ENCODE assay signal across 23 cellular contexts in the genomic region with DNA sequence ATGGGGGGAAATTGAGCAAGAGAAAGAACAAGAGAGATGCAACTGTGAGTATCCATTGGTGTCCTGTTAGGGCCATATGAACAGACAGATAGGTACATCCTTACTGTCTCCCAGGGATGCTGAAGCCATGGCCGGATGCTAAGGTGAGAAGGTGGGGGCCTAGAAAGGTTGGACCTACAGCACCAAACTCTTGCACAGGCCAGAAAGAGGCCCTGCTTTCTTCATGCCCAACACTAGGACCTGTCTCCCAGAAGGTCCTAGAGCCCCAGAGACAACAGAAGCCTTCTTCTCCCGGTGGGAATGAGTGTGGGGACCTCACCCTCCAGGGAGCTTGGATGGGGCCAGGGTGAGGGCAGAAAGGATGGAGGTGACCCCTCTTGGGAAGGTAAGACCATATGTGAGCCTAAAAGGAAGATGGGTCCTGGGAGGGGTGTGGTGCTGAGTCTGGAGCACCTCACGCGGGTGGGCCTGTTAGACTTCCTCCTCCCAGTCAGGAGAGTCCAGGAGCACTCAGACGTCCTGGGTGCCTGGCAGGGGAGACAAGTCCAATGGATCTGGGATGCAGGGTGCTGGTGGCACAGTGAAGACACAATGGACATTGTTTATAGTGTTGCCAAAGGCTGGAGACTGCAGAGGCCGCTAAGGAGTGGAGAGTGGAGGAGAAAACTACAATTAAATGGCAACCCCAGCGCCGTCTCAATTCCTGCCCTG.
DNase-seq lines count a peak whose midpoint lies in the region; ATAC-seq, FAIRE-seq and TF ChIP-seq lines count a peak whose summit lies in the region.
"Had no signal": no experiment of that assay in that cellular context is flagged by ENCODE, and none has a peak within 500 bp of the region (broad histone marks: within the 10 kb centered on the region; RNA-seq: fewer than 3 reads in every experiment).

No MANE protein-coding gene starts in this region.

- no peak for FAIRE-seq in HepG2 (lab: Jason Lieb, UNC)

- CTCF ChIA-PET in HepG2 (lab: Yijun Ruan, JAX; ENCODE audit: low intra/inter-chr PET ratio, low total read pairs): no interaction called here

- no peak overlapping the region for H3K4me3 ChIP-seq in HepG2 (replicated peaks in 1 of 3; ENCODE audit: insufficient read depth in 1 of 3, low read depth in 2 of 3, low read length in 3 of 3)
- H3K4me3 ChIP-seq in right lobe of liver: no peak overlapping the region
- no peak overlapping the region for H3K4me3 ChIP-seq in neuronal stem cell (ENCODE audit: low read length in 2 of 2)
- no peak overlapping the region for H3K4me3 ChIP-seq in aorta (ENCODE audit: low read length in 2 of 2)
- H3K4me3 ChIP-seq: prostate gland, SK-N-MC, testis, uterus had no signal

- H4K8ac ChIP-seq in neuronal stem cell (ENCODE audit: low read depth, low read length): no peak overlapping the region

- no peak overlapping the region for H3K14ac ChIP-seq in neuronal stem cell (ENCODE audit: low read length)

- H3K27me3 ChIP-seq in HepG2 (ENCODE audit: control insufficient read depth in 1 of 2, insufficient read depth in 2 of 2, low read length in 2 of 2) (peaks cover 1 to 34% of the 10 kb centered on the region in 2 experiments; a peak in 3 of 5 replicates), right lobe of liver (no peaks in the 10 kb centered on the region), neuronal stem cell (ENCODE audit: control insufficient read depth in 3 of 3, insufficient read depth in 3 of 3, low read depth in 1 of 3, low read length in 3 of 3) (no peaks in the 10 kb centered on the region), aorta (ENCODE audit: control insufficient read depth in 1 of 2, insufficient read depth in 2 of 2, low read length in 1 of 2) (no peaks in the 10 kb centered on the region)
- H3K27me3 ChIP-seq: testis, uterus had no signal

- intact Hi-C loops in HepG2 (cut with micrococcal nuclease; ENCODE audit: unreplicated experiment) (no loop called here), right lobe of liver (cut with DNase I) (no loop called here), aorta (cut with DNase I) (loop anchor here in 1 of 2 donors (5.0 to 10.0 kb wide), 3 partner anchors 35 to 268 kb away; no protein-coding TSS in a partner anchor)

- H3K27ac Mint-ChIP-seq in brain: peak overlapping the region in 3 of 5 experiments; percentile 9 to 75 (median 10)
- H3K27ac Mint-ChIP-seq: activated CD4-positive, alpha-beta T cell treated with anti-CD3 and anti-CD28 coated beads, Interleukin-2, amount 10 ng/mL, durations not matched to agents 7 days and 5 days; T-helper 2 cell treated with Interferon-gamma antibody and Interleukin-4, amounts not matched to agents 5 μg/mL and 100 μg/mL, for 36 hours had no signal

- H3K27ac ChIP-seq in HepG2 (ENCODE audit: extremely low read length, insufficient read depth, low read length) (no peak overlapping the region), right lobe of liver (no peak overlapping the region), neuronal stem cell (replicated peaks; ENCODE audit: low read length) (no peak overlapping the region), aorta (ENCODE audit: low read depth in 1 of 2, low read length in 2 of 2) (no peak overlapping the region)
- H3K27ac ChIP-seq: epithelial cell of prostate, KMS-11, prostate gland, SK-N-MC, testis, uterus, WERI-Rb-1 had no signal

- H2BK15ac ChIP-seq in neuronal stem cell (ENCODE audit: low read length): no peak overlapping the region

- no peak overlapping the region for H2AFZ ChIP-seq in HepG2 (ENCODE audit: low read length)
- no peak overlapping the region for H2AFZ ChIP-seq in neuronal stem cell (ENCODE audit: low read length)

- H3K4me1 Mint-ChIP-seq in brain: peaks cover 35% of the 10 kb centered on the region
- H3K4me1 Mint-ChIP-seq: activated CD4-positive, alpha-beta T cell treated with anti-CD3 and anti-CD28 coated beads, Interleukin-2, amount 10 ng/mL, durations not matched to agents 7 days and 5 days had no signal

- POLR2A ChIA-PET in HepG2 (lab: Yijun Ruan, JAX): no interaction called here

- H3K9ac ChIP-seq in HepG2 (ENCODE audit: insufficient read depth, low read depth, low read length) (no peak overlapping the region), neuronal stem cell (ENCODE audit: low read depth, low read length, poor library complexity) (no peak overlapping the region)
- H3K9ac ChIP-seq: KMS-11 had no signal

- H4K20me1 ChIP-seq in HepG2 (ENCODE audit: insufficient read depth, low read length): no peaks in the 10 kb centered on the region

- H2BK120ac ChIP-seq in neuronal stem cell (ENCODE audit: low read depth, low read length): no peak overlapping the region

- H4K91ac ChIP-seq in neuronal stem cell (ENCODE audit: low read depth, low read length, poor library complexity): no peak overlapping the region

- H3K36me3 ChIP-seq in HepG2 (replicated peaks in 1 of 2; ENCODE audit: control insufficient read depth in 1 of 2, insufficient read depth in 2 of 2, low read length in 2 of 2) (no peaks in the 10 kb centered on the region), right lobe of liver (no peaks in the 10 kb centered on the region), neuronal stem cell (replicated peaks in 1 of 2; ENCODE audit: control insufficient read depth in 2 of 2, insufficient read depth in 2 of 2, low read length in 2 of 2) (no peaks in the 10 kb centered on the region), aorta (ENCODE audit: control insufficient read depth in 1 of 2, insufficient read depth in 2 of 2, low read length in 1 of 2) (no peaks in the 10 kb centered on the region)
- H3K36me3 ChIP-seq: prostate gland, uterus, WERI-Rb-1 had no signal

- in situ Hi-C loops in HepG2 (cut with HindIII; ENCODE audit: extremely low pct_ligation_motif_present, low pct_unique_long_range_greater_than_20kb): no loop called here

- H3K36me3 Mint-ChIP-seq in brain: no peaks in the 10 kb centered on the region

- no peak overlapping the region for H2AK5ac ChIP-seq in neuronal stem cell (ENCODE audit: low read depth, low read length)

- peaks cover 0 to 14% (median 6%) of the 10 kb centered on the region in 5 experiments for H3K9me3 Mint-ChIP-seq in brain
- H3K9me3 Mint-ChIP-seq: activated CD4-positive, alpha-beta T cell treated with anti-CD3 and anti-CD28 coated beads, Interleukin-2, amount 10 ng/mL, durations not matched to agents 7 days and 5 days; T-helper 2 cell treated with Interferon-gamma antibody and Interleukin-4, amounts not matched to agents 5 μg/mL and 100 μg/mL, for 36 hours had no signal

- TF ChIP-seq EP300 in HepG2 (IDR thresholded peaks at IDR 0.05; ENCODE audit: low read depth in 2 of 2, low read length in 2 of 2): no peak
- TF ChIP-seq EP300 in HepG2 (CRISPR knock-in tag; IDR thresholded peaks at IDR 0.05; ENCODE audit: borderline replicate concordance): no peak

- no TSS peak for BruUV-seq in HepG2 (replicated peaks; lab: Mats Ljungman, UMichigan)

- H3K4ac ChIP-seq in neuronal stem cell (ENCODE audit: low read length): no peak overlapping the region

- no peak overlapping the region for H2BK5ac ChIP-seq in neuronal stem cell (ENCODE audit: low read length)

- peak overlapping the region; percentile 40 for H3K18ac ChIP-seq in neuronal stem cell (ENCODE audit: low read length)

- H3K4me3 Mint-ChIP-seq in brain: no peak overlapping the region
- H3K4me3 Mint-ChIP-seq: activated CD4-positive, alpha-beta T cell treated with anti-CD3 and anti-CD28 coated beads, Interleukin-2, amount 10 ng/mL, durations not matched to agents 7 days and 5 days; T-helper 2 cell treated with Interferon-gamma antibody and Interleukin-4, amounts not matched to agents 5 μg/mL and 100 μg/mL, for 36 hours had no signal

- H3K9me3 ChIP-seq in HepG2 (ENCODE audit: low read length) (no peaks in the 10 kb centered on the region), right lobe of liver (no peaks in the 10 kb centered on the region), neuronal stem cell (replicated peaks in 1 of 2; ENCODE audit: control insufficient read depth in 2 of 2, insufficient read depth in 1 of 2, low read depth in 1 of 2, low read length in 2 of 2) (no peaks in the 10 kb centered on the region), aorta (ENCODE audit: control insufficient read depth, low read length) (no peaks in the 10 kb centered on the region)
- H3K9me3 ChIP-seq: Caco-2, prostate gland, testis, uterus had no signal

- no peaks in the 10 kb centered on the region for H3K79me1 ChIP-seq in neuronal stem cell (ENCODE audit: low read depth, low read length)

- H3K27me3 Mint-ChIP-seq in brain: peaks cover 22% of the 10 kb centered on the region

- no peak overlapping the region for H2BK12ac ChIP-seq in neuronal stem cell (ENCODE audit: low read length)

- TF ChIP-seq POLR2A in HepG2 (IDR thresholded peaks at IDR 0.05; ENCODE audit: insufficient read depth in 1 of 2, low read depth in 2 of 2, low read length in 2 of 2): no peak
- TF ChIP-seq POLR2A in right lobe of liver (IDR thresholded peaks at IDR 0.05): no peak

- WGBS in HepG2 (ENCODE audit: low lambda C conversion rate): 36% methylated on average over 8 of the region's 8 CpGs
- 60% methylated on average over 4 of the region's 8 CpGs for WGBS in right lobe of liver (ENCODE audit: insufficient coverage, low coverage, low lambda C conversion rate, missing lambda C conversion rate)
- no CpG with 5 or more reads among the region's 8 CpGs for WGBS in neuronal stem cell (ENCODE audit: extremely low coverage in 2 of 2, insufficient read length in 2 of 2, insufficient replicate concordance in 1 of 2), 2 donors
- 88 to 92% methylated on average over 8 of the region's 8 CpGs for WGBS in aorta, 2 donors

- H3K4me2 ChIP-seq in HepG2 (ENCODE audit: low read depth, low read length) (peak overlapping the region; percentile 60), neuronal stem cell (ENCODE audit: insufficient read depth, low read length, poor library complexity, severe bottlenecking) (no peak overlapping the region)
- H3K4me2 ChIP-seq: KMS-11 had no signal

- peak overlapping the region; percentile 77 for H3K23ac ChIP-seq in neuronal stem cell (ENCODE audit: low read depth, low read length, poor library complexity)

- no peak for TF ChIP-seq RAD21 in HepG2 (CRISPR knock-in tag; IDR thresholded peaks at IDR 0.05)

- H3K4me1 ChIP-seq in HepG2 (ENCODE audit: insufficient read depth, low read length) (peaks cover 40% of the 10 kb centered on the region), right lobe of liver (peaks cover 0 to 14% (median 6%) of the 10 kb centered on the region in 4 donors), neuronal stem cell (ENCODE audit: control insufficient read depth in 2 of 2, insufficient read depth in 1 of 2, low read depth in 1 of 2, low read length in 2 of 2) (no peaks in the 10 kb centered on the region), aorta (ENCODE audit: control insufficient read depth in 1 of 2, insufficient read depth in 2 of 2, low read length in 2 of 2) (peaks cover 0 to 5% of the 10 kb centered on the region in 2 donors)
- H3K4me1 ChIP-seq: Caco-2, prostate gland, uterus had no signal

- DNase-seq in HepG2 (ENCODE audit: low spot score) (no peak), right lobe of liver (no peak), neuronal stem cell (ENCODE audit: low spot score) (no peak), glomerular visceral epithelial cell (ENCODE audit: extremely low spot score) (no peak), aorta (no peak)
- no peak for DNase-seq in central memory CD4-positive, alpha-beta T cell
- DNase-seq: activated CD4-positive, alpha-beta T cell treated with anti-CD3 and anti-CD28 coated beads, Interleukin-2, amount 10 ng/mL, durations not matched to agents 7 days and 5 days; activated naive CD4-positive, alpha-beta T cell treated with anti-CD3 and anti-CD28 coated beads, Interleukin-2, amount 50 U/mL, for 16 hours; Caco-2; DMS79; stimulated activated CD4-positive, alpha-beta T cell treated with anti-CD3 and anti-CD28 coated beads, Interleukin-12 subunit alpha, Interleukin-12 subunit beta, amount 100 ng/mL, for 4 hours; stimulated activated CD4-positive, alpha-beta T cell treated with anti-CD3 and anti-CD28 coated beads, Interleukin-4, amount 100 ng/mL, for 4 hours; stimulated activated naive CD4-positive, alpha-beta T cell; WERI-Rb-1 had no signal

- TF ChIP-seq CTCF in HepG2 (CRISPR knock-in tag; IDR thresholded peaks at IDR 0.05) (no peak), right lobe of liver (IDR thresholded peaks at IDR 0.05) (no peak), brain (conservative IDR thresholded peaks at IDR 0.05) (no peak)

- ATAC-seq in HepG2: no peak; the same call in 2 of the 3 replicates
- no peak for ATAC-seq in right lobe of liver
- ATAC-seq in HG02763 (IDR thresholded peaks at IDR 0.05; ENCODE audit: unreplicated experiment): no peak
- ATAC-seq in aorta (ENCODE audit: low FRiP score): no peak

- no peaks in the 10 kb centered on the region for H3K79me2 ChIP-seq in HepG2 (ENCODE audit: insufficient read depth, low read length)
